Comparison of ENCODE assay signal across 20 cellular contexts in the genomic region with DNA sequence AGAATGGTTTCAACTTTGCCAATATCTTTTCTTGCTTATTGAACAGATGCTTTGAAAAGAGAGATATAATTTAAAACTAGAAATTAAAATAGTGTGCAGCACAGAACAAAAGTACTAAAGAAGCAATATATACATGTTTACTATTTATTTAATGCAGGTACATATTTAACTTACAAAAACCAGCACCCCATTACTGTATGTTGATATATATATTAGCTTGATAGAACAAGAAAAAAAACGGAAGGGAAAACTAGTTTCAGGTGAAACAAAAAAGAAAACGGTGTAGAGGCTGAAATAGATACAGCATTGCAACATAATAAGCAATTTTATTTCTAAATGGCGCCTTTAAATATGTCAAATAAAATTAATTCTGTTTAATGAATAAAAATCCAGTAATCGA. TPM values are rescaled to one million over a fixed set of nuclear protein-coding genes. Genes with fewer than 3 reads are reported as not detected.
DNase-seq lines count a peak whose midpoint lies in the region; ATAC-seq, FAIRE-seq and TF ChIP-seq lines count a peak whose summit lies in the region.
"Had no signal": no experiment of that assay in that cellular context is flagged by ENCODE, and none has a peak within 500 bp of the region (broad histone marks: within the 10 kb centered on the region; RNA-seq: fewer than 3 reads in every experiment).

No MANE protein-coding gene starts in this region.

- 4 to 10% methylated on average over 4 of the region's 4 CpGs for WGBS in pancreas, 2 donors

- H3K9me3 Mint-ChIP-seq in Calu3 (ENCODE audit: low read depth, unreplicated experiment) = no peaks in the 10 kb centered on the region

- no peak for DNase-seq in Calu3
- DNase-seq in endothelial cell of umbilical vein (ENCODE audit: low read depth, low spot score) = peak; percentile 11
- no peak for DNase-seq in pancreas
- no peak for DNase-seq in left lung
- DNase-seq in NOMO-1 treated with dmso at 0.1 percent for 144 hours (lab: John Stamatoyannopoulos, UW; ENCODE audit: unreplicated experiment) = no peak
- DNase-seq in NCI-H1092 treated with DMSO at 0.1 percent for 48 hours (lab: John Stamatoyannopoulos, UW) = no peak
- DNase-seq: DMS153, EL, HCEC 1CT, NCI-H1048, NCI-H146, NCI-H2081, NCI-H510A, NCI-H774 had no signal

- peak overlapping the region; percentile 99 for H3K27ac Mint-ChIP-seq in Calu3 (ENCODE audit: unreplicated experiment)

- intact Hi-C loops in Calu3 (cut with micrococcal nuclease; ENCODE audit: unreplicated experiment) = no loop called here
- intact Hi-C loops in endothelial cell of umbilical vein (cut with micrococcal nuclease) = no loop called here
- intact Hi-C loops in pancreas (cut with DNase I) = no loop called here
- intact Hi-C loops in left lung (cut with DNase I) = no loop called here

- CTCF ChIA-PET in Calu3 (lab: Charles Lee) (interaction anchor here (0.6 to 7.4 kb wide), 6 partner anchors 27 to 1688 kb away, joined by 5 to 65 read pairs (median 8); no protein-coding TSS in a partner anchor), endothelial cell of umbilical vein (lab: Charles Lee) (no interaction called here)

- H3K9me1 ChIP-seq in endothelial cell of umbilical vein (replicated peaks; ENCODE audit: control insufficient read depth, extremely low read depth, insufficient read depth, low read length) = no peaks in the 10 kb centered on the region

- H3K4me3 Mint-ChIP-seq in Calu3 (ENCODE audit: low read depth, unreplicated experiment) = peak overlapping the region; percentile 100

- H3K27ac ChIP-seq in VCaP (peak overlapping the region; percentile 99), endothelial cell of umbilical vein (ENCODE audit: insufficient read depth, low read depth, low read length) (no peak overlapping the region), pancreas (peak overlapping the region in 3 of 4 donors; percentile 93 to 97 (median 93)), left lung (peak overlapping the region in 1 of 2 donors; percentile 68)
- H3K27ac ChIP-seq: C4-2B had no signal

- peaks cover 100% of the 10 kb centered on the region for H3K36me3 Mint-ChIP-seq in Calu3 (ENCODE audit: insufficient read depth, unreplicated experiment)

- ATAC-seq in pancreas (no peak), left lung (no peak), GM21717 (IDR thresholded peaks at IDR 0.05; ENCODE audit: unreplicated experiment) (no peak)
- ATAC-seq: Panc1, Right ventricle myocardium inferior had no signal

- H3K4me1 Mint-ChIP-seq in Calu3 (ENCODE audit: low read depth, unreplicated experiment) = peaks cover 49% of the 10 kb centered on the region

- H3K4me1 ChIP-seq in endothelial cell of umbilical vein (ENCODE audit: control insufficient read depth, extremely low read depth, insufficient read depth, low read length) (peaks cover 5% of the 10 kb centered on the region), pancreas (peaks cover 0 to 13% (median 9%) of the 10 kb centered on the region in 3 donors), left lung (peaks cover 4 to 42% of the 10 kb centered on the region in 2 donors)

- H3K4me2 ChIP-seq in endothelial cell of umbilical vein (ENCODE audit: insufficient read depth, low read length) = no peak overlapping the region

- no peak overlapping the region for H2AFZ ChIP-seq in endothelial cell of umbilical vein (ENCODE audit: low read depth, low read length)

- no peak for TF ChIP-seq CTCF in Calu3 (IDR thresholded peaks at IDR 0.05; ENCODE audit: unreplicated experiment)
- no peak for TF ChIP-seq CTCF in VCaP (conservative IDR thresholded peaks at IDR 0.05)
- TF ChIP-seq CTCF in endothelial cell of umbilical vein (IDR thresholded peaks at IDR 0.05; ENCODE audit: extremely low read depth in 1 of 2, insufficient read depth in 1 of 2, low read depth in 1 of 2, low read length in 2 of 2) = no peak
- no peak for TF ChIP-seq CTCF in pancreas (IDR thresholded peaks at IDR 0.05)
- no peak for TF ChIP-seq CTCF in left lung (IDR thresholded peaks at IDR 0.05)

- BruUV-seq in Calu3 (replicated peaks; lab: Mats Ljungman, UMichigan) = no TSS peak
- no TSS peak for BruUV-seq in endothelial cell of umbilical vein (replicated peaks; lab: Mats Ljungman, UMichigan)

- no peak overlapping the region for H3K9ac ChIP-seq in endothelial cell of umbilical vein (replicated peaks; ENCODE audit: extremely low read depth, insufficient read depth, low read length)

- no peak for TF ChIP-seq POLR2A in endothelial cell of umbilical vein (IDR thresholded peaks at IDR 0.05; ENCODE audit: low read depth, low read length)

- H3K36me3 ChIP-seq in endothelial cell of umbilical vein (ENCODE audit: control insufficient read depth in 2 of 2, extremely low read depth in 1 of 2, insufficient read depth in 2 of 2, low read length in 2 of 2) (no peaks in the 10 kb centered on the region), pancreas (peaks cover 0 to 28% (median 0%) of the 10 kb centered on the region in 3 donors), left lung (no peaks in the 10 kb centered on the region)

- no peaks in the 10 kb centered on the region for H3K79me2 ChIP-seq in endothelial cell of umbilical vein (ENCODE audit: control insufficient read depth, insufficient read depth, low read length)

- dilution Hi-C loops in endothelial cell of umbilical vein (cut with MboI; ENCODE audit: extremely low pct_ligation_motif_present, low sequenced_read_pairs) = no loop called here

- H3K27me3 ChIP-seq in endothelial cell of umbilical vein (ENCODE audit: control insufficient read depth in 2 of 2, insufficient read depth in 2 of 2, low read length in 2 of 2) (peaks cover 64 to 78% of the 10 kb centered on the region in 2 experiments), pancreas (no peaks in the 10 kb centered on the region), left lung (peaks cover 70 to 100% of the 10 kb centered on the region in 2 donors)

- FAIRE-seq in endothelial cell of umbilical vein (lab: Jason Lieb, UNC) (no peak), pancreas (lab: Jason Lieb, UNC) (no peak)

- POLR2A ChIA-PET in endothelial cell of umbilical vein (lab: Charles Lee) = no interaction called here

- no peaks in the 10 kb centered on the region for H3K27me3 Mint-ChIP-seq in Calu3 (ENCODE audit: unreplicated experiment)

- H3K4me3 ChIP-seq in endothelial cell of umbilical vein (replicated peaks in 1 of 3; ENCODE audit: insufficient read depth in 1 of 3, low read depth in 1 of 3, low read length in 3 of 3) = no peak overlapping the region
- peak overlapping the region in 3 of 4 donors; percentile 56 to 70 (median 56) for H3K4me3 ChIP-seq in pancreas
- no peak overlapping the region for H3K4me3 ChIP-seq in left lung

- H4K20me1 ChIP-seq in endothelial cell of umbilical vein (replicated peaks; ENCODE audit: control insufficient read depth, extremely low read depth, insufficient read depth, low read length) = no peaks in the 10 kb centered on the region

- H3K9me3 ChIP-seq in endothelial cell of umbilical vein (replicated peaks; ENCODE audit: control insufficient read depth, insufficient read depth, low read length) = no peaks in the 10 kb centered on the region
- H3K9me3 ChIP-seq in pancreas = no peaks in the 10 kb centered on the region
- H3K9me3 ChIP-seq in left lung = no peaks in the 10 kb centered on the region

TF ChIP-seq in endothelial cell of umbilical vein, 7 proteins besides CTCF, POLR2A, EP300 and RAD21:
- TF ChIP-seq POLR2AphosphoS5 (IDR thresholded peaks at IDR 0.05; ENCODE audit: insufficient read depth, low read depth, low read length) (no peak), GATA2 (IDR thresholded peaks at IDR 0.05; ENCODE audit: insufficient read depth, insufficient read length, low read depth, low read length) (no peak), JUN (IDR thresholded peaks at IDR 0.05; ENCODE audit: borderline replicate concordance, insufficient read depth, insufficient read length, low read depth) (no peak)
- TF ChIP-seq, protein P1, sequence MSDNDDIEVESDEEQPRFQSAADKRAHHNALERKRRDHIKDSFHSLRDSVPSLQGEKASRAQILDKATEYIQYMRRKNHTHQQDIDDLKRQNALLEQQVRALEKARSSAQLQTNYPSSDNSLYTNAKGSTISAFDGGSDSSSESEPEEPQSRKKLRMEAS (IDR thresholded peaks at IDR 0.05; ENCODE audit: insufficient read depth, insufficient read length) = no peak

RNA-seq across cellular contexts. Expression of a gene that starts 4.0 kb away (rescaled TPM):
- total RNA-seq in Calu3 (2022) = 127 and 130 TPM in 2 replicates
- total RNA-seq in endothelial cell of umbilical vein = not detected in 2 replicates
- polyA plus RNA-seq in endothelial cell of umbilical vein = not detected in 2 replicates
- not detected in 2 replicates for polyA plus RNA-seq in endothelial cell of umbilical vein (2011; cell fraction: cytosol; rRNA removed)
- polyA plus RNA-seq in endothelial cell of umbilical vein (2011; cell fraction: nucleus; rRNA removed) = not detected in 2 replicates
- not detected in 2 replicates for polyA plus RNA-seq in endothelial cell of umbilical vein (2012)
- polyA minus RNA-seq in endothelial cell of umbilical vein = not detected in 2 replicates
- polyA minus RNA-seq in endothelial cell of umbilical vein (2011; cell fraction: cytosol; rRNA and poly(A)+ RNA removed) = not detected
- not detected in 2 replicates for polyA minus RNA-seq in endothelial cell of umbilical vein (2011; cell fraction: nucleus; rRNA and poly(A)+ RNA removed)
- 10 to 100 TPM; 24.9 to 50.5 (median 29.5) TPM for total RNA-seq in pancreas
- polyA plus RNA-seq in pancreas = 10 to 100 TPM; 36.5 to 49.2 TPM
- 10 to 100 TPM in 1 of 2 donors, 1 to 10 TPM in 1; 9.6 to 25.2 TPM for total RNA-seq in left lung
- total RNA-seq: MCF 10A, Right ventricle myocardium inferior had no signal

Comparison
In these comparisons a context has a peak if more than half of its experiments do, and no peak if none do; other contexts are left out.
1. H3K4me3 ChIP-seq: peak in pancreas (3 of 4); none in endothelial cell of umbilical vein (0 of 3) and left lung (0 of 2).
2. RNA of a gene that starts 4.0 kb away (total RNA-seq): 127 to 130 TPM in Calu3, 24.9 to 50.5 TPM in pancreas and 9.6 to 25.2 TPM in left lung; not detected in endothelial cell of umbilical vein; every median in the first group is over 10 times any median in the second.